12 cellular contexts compared by ENCODE assay signal in genomic region chr14:22587677-22588418, GRCh38. TPM values are rescaled to one million over a fixed set of nuclear protein-coding genes. Genes with fewer than 3 reads are reported as not detected.
DNase-seq lines count a peak whose midpoint lies in the region; ATAC-seq and TF ChIP-seq lines count a peak whose summit lies in the region.
"Not testable (repeated sequence)": the region's sequence is repeated elsewhere in the genome, so short reads cannot be mapped to it uniquely, and the experiment has no call there.
"Had no signal": no experiment of that assay in that cellular context is flagged by ENCODE, and none has a peak within 500 bp of the region (broad histone marks: within the 10 kb centered on the region; RNA-seq: fewer than 3 reads in every experiment).

No MANE protein-coding gene starts in this region.

- not testable (repeated sequence) for H3K9me2 ChIP-seq in GM23338 (ENCODE audit: insufficient read depth); OCI-LY7 (ENCODE audit: insufficient read depth, low read length)

- H3K27ac ChIP-seq in GM23338 (ENCODE audit: low read depth); OCI-LY7 (ENCODE audit: low read depth, low read length, poor library complexity, severe bottlenecking); muscle layer of colon (ENCODE audit: low read depth, low read length): not testable (repeated sequence)
- peak overlapping the region in 14 of 21 experiments; percentile 18 to 94 (median 87) for H3K27ac ChIP-seq in skin epidermis

- H3K9me3 Mint-ChIP-seq in GM23338; activated CD8-positive, alpha-beta memory T cell treated with anti-CD3 and anti-CD28 coated beads, Interleukin-2, amount 10 ng/mL, durations not matched to agents 7 days and 5 days (ENCODE audit: low read depth); chondrocyte (ENCODE audit: low read depth); glutamatergic neuron (ENCODE audit: unreplicated experiment): not testable (repeated sequence)

- POLR2A ChIA-PET in AG04449 (lab: Yijun Ruan, JAX): not testable (repeated sequence)
- POLR2A ChIA-PET in OCI-LY7 (lab: Charles Lee): interaction anchor here (0.6 to 4.2 kb wide), 5 partner anchors 9 to 282 kb away, joined by 3 to 47 read pairs (median 3); partner anchors contain the start of genes ABHD4 and OXA1L

- not testable (repeated sequence) for H4K20me1 ChIP-seq in GM23338 (replicated peaks; ENCODE audit: insufficient read depth); OCI-LY7 (ENCODE audit: insufficient read depth, low read length)

- not testable (repeated sequence) for DNase-seq in AG04449 (ENCODE audit: low read depth, low spot score); GM23338 (ENCODE audit: low spot score); OCI-LY7 (ENCODE audit: low spot score); activated CD8-positive, alpha-beta memory T cell treated with anti-CD3 and anti-CD28 coated beads, Interleukin-2, amount 10 ng/mL, durations not matched to agents 7 days and 5 days; chondrocyte (ENCODE audit: low spot score); glutamatergic neuron

- peaks cover 13% of the 10 kb centered on the region for H3K27me3 Mint-ChIP-seq in GM23338 (ENCODE audit: insufficient read depth, low read depth, poor library complexity)
- H3K27me3 Mint-ChIP-seq in activated CD8-positive, alpha-beta memory T cell treated with anti-CD3 and anti-CD28 coated beads, Interleukin-2, amount 10 ng/mL, durations not matched to agents 7 days and 5 days; chondrocyte (ENCODE audit: low read depth); glutamatergic neuron (ENCODE audit: unreplicated experiment): not testable (repeated sequence)

- not testable (repeated sequence) for BruUV-seq in OCI-LY7 (replicated peaks; lab: Mats Ljungman, UMichigan)

- H3K4me1 ChIP-seq in GM23338 (ENCODE audit: insufficient read depth): not testable (repeated sequence)
- peaks cover 65% of the 10 kb centered on the region for H3K4me1 ChIP-seq in OCI-LY7 (ENCODE audit: insufficient read depth, low read length, poor library complexity, severe bottlenecking)
- H3K4me1 ChIP-seq in muscle layer of colon (ENCODE audit: insufficient read depth, low read length): peaks cover 31% of the 10 kb centered on the region

- peak overlapping the region; percentile 73 for H3K9ac ChIP-seq in muscle layer of colon (ENCODE audit: low read length)

- H2AFZ ChIP-seq in GM23338; OCI-LY7 (ENCODE audit: low read length): not testable (repeated sequence)

- not testable (repeated sequence) for ATAC-seq in GM23338; activated CD8-positive, alpha-beta memory T cell treated with anti-CD3 and anti-CD28 coated beads, Interleukin-2, amount 10 ng/mL, durations not matched to agents 7 days and 5 days

- not testable (repeated sequence) for H3F3A ChIP-seq in GM23338 (replicated peaks; ENCODE audit: low read depth)

- not testable (repeated sequence) for TF ChIP-seq CTCF in AG04449 (IDR thresholded peaks at IDR 0.05; ENCODE audit: insufficient read depth, low read length, missing control alignments); GM23338 (conservative IDR thresholded peaks at IDR 0.05; ENCODE audit: low read depth in 2 of 2); OCI-LY7 (conservative IDR thresholded peaks at IDR 0.05; ENCODE audit: low read length); chondrocyte (IDR thresholded peaks at IDR 0.05); glutamatergic neuron (IDR thresholded peaks at IDR 0.05; ENCODE audit: partially characterized antibody, unreplicated experiment)

- H3K36me3 ChIP-seq in GM23338 (ENCODE audit: insufficient read depth); muscle layer of colon (ENCODE audit: insufficient read depth, low read length): not testable (repeated sequence)
- peaks cover 40% of the 10 kb centered on the region; the same call in 1 of the 2 replicates for H3K36me3 ChIP-seq in OCI-LY7 (ENCODE audit: insufficient read depth, low read length)

- intact Hi-C loops in OCI-LY7 (cut with micrococcal nuclease; ENCODE audit: unreplicated experiment): loop anchor here (5.0 kb wide), 1 partner anchor 264 kb away; no protein-coding TSS in a partner anchor

- not testable (repeated sequence) for H3K36me3 Mint-ChIP-seq in GM23338 (ENCODE audit: low read depth); chondrocyte (ENCODE audit: low read depth); glutamatergic neuron (ENCODE audit: unreplicated experiment)
- H3K36me3 Mint-ChIP-seq in activated CD8-positive, alpha-beta memory T cell treated with anti-CD3 and anti-CD28 coated beads, Interleukin-2, amount 10 ng/mL, durations not matched to agents 7 days and 5 days: peaks cover 18% of the 10 kb centered on the region

- H3K27me3 ChIP-seq in GM23338 (ENCODE audit: insufficient read depth); muscle layer of colon (ENCODE audit: control insufficient read depth in 1 of 2, insufficient read depth in 2 of 2, low read length in 2 of 2): not testable (repeated sequence)

- H3K9me3 ChIP-seq in OCI-LY7 (ENCODE audit: low read length); muscle layer of colon (ENCODE audit: low read length): not testable (repeated sequence)

- peak overlapping the region; percentile 84 for H3K4me2 ChIP-seq in GM23338
- H3K4me2 ChIP-seq in OCI-LY7 (ENCODE audit: low read length): peak overlapping the region; percentile 94

- H3K27ac Mint-ChIP-seq in GM23338: 0 out of 2 replicates have a peak overlapping the region, but pooled peaks have one; percentile 26
- peak overlapping the region; percentile 100 for H3K27ac Mint-ChIP-seq in activated CD8-positive, alpha-beta memory T cell treated with anti-CD3 and anti-CD28 coated beads, Interleukin-2, amount 10 ng/mL, durations not matched to agents 7 days and 5 days
- H3K27ac Mint-ChIP-seq in chondrocyte (ENCODE audit: unreplicated experiment): peak overlapping the region; percentile 98
- not testable (repeated sequence) for H3K27ac Mint-ChIP-seq in glutamatergic neuron (ENCODE audit: unreplicated experiment)

- CTCF ChIA-PET in AG04449 (lab: Yijun Ruan, JAX): interaction anchor here (0.9 to 13.5 kb wide), 9 partner anchors 11 to 284 kb away, joined by 3 to 141 read pairs (median 17); partner anchors contain the start of gene ABHD4
- CTCF ChIA-PET in OCI-LY7 (lab: Charles Lee; ENCODE audit: unreplicated experiment): not testable (repeated sequence)
- CTCF ChIA-PET in activated CD8-positive, alpha-beta memory T cell treated with anti-CD3 and anti-CD28 coated beads, Interleukin-2, amount 10 ng/mL, durations not matched to agents 7 days and 5 days (lab: Charles Lee): interaction anchor here (0.6 to 14.7 kb wide), 9 partner anchors 11 to 399 kb away, joined by 3 to 172 read pairs (median 8); no protein-coding TSS in a partner anchor

- peaks cover 60% of the 10 kb centered on the region for H3K79me2 ChIP-seq in GM23338 (replicated peaks; ENCODE audit: insufficient read depth)
- peaks cover 54% of the 10 kb centered on the region for H3K79me2 ChIP-seq in OCI-LY7 (ENCODE audit: insufficient read depth, low read depth, low read length)

- peak overlapping the region; percentile 100 for H3K4me3 Mint-ChIP-seq in GM23338
- H3K4me3 Mint-ChIP-seq in activated CD8-positive, alpha-beta memory T cell treated with anti-CD3 and anti-CD28 coated beads, Interleukin-2, amount 10 ng/mL, durations not matched to agents 7 days and 5 days: peak overlapping the region; percentile 86
- peak overlapping the region; percentile 81 for H3K4me3 Mint-ChIP-seq in chondrocyte (ENCODE audit: unreplicated experiment)
- H3K4me3 Mint-ChIP-seq in glutamatergic neuron (ENCODE audit: unreplicated experiment): peak overlapping the region; percentile 94

- H3K4me1 Mint-ChIP-seq in GM23338 (peaks cover 21% of the 10 kb centered on the region), chondrocyte (ENCODE audit: low read depth) (peaks cover 61% of the 10 kb centered on the region)
- H3K4me1 Mint-ChIP-seq in activated CD8-positive, alpha-beta memory T cell treated with anti-CD3 and anti-CD28 coated beads, Interleukin-2, amount 10 ng/mL, durations not matched to agents 7 days and 5 days: peaks cover 71% of the 10 kb centered on the region
- H3K4me1 Mint-ChIP-seq in glutamatergic neuron (ENCODE audit: low read depth, unreplicated experiment): not testable (repeated sequence)

- H3K4me3 ChIP-seq in AG04449 (ENCODE audit: low read depth, low read length) (peak overlapping the region; percentile 89), GM23338 (peak overlapping the region; percentile 75), OCI-LY7 (ENCODE audit: low read depth, low read length, poor library complexity, severe bottlenecking) (peak overlapping the region; percentile 91), muscle layer of colon (ENCODE audit: low read depth in 1 of 2, low read length in 2 of 2) (peak overlapping the region; percentile 63 to 78), skin epidermis (peak overlapping the region in 6 of 7 experiments; percentile 46 to 87 (median 60))

RNA-seq across cellular contexts. Expression of gene DAD1, which starts 1.2 kb away (rescaled TPM):
- total RNA-seq in GM23338 (2014; rRNA removed; shearing (Covaris generic)): 180 and 213 TPM in 2 replicates
- 236 and 252 TPM in 2 replicates for polyA plus RNA-seq in GM23338 (2016; fragmentation: Nextera tagmentation; extraction: Ambion mirVana)
- 88.6 and 154 TPM in 2 replicates for total RNA-seq in OCI-LY7 (2014; rRNA removed; shearing (Covaris generic))
- total RNA-seq in OCI-LY7 (2022): 115 and 117 TPM in 2 replicates
- 100 to 1,000 TPM; 115 to 185 TPM for total RNA-seq in activated CD8-positive, alpha-beta memory T cell treated with anti-CD3 and anti-CD28 coated beads, Interleukin-2, amount 10 ng/mL, durations not matched to agents 7 days and 5 days
- 248 to 266 TPM (median 253 TPM) in 3 replicates for total RNA-seq in chondrocyte
- 122 TPM for total RNA-seq in glutamatergic neuron (ENCODE audit: unreplicated experiment)

RNA-seq across cellular contexts. Expression of gene ABHD4, which starts 10.3 kb away (rescaled TPM):
- 38.8 and 40.0 TPM in 2 replicates for total RNA-seq in GM23338 (2014; rRNA removed; shearing (Covaris generic))
- polyA plus RNA-seq in GM23338 (2016; fragmentation: Nextera tagmentation; extraction: Ambion mirVana): 39.1 and 40.6 TPM in 2 replicates
- 5.6 and 6.6 TPM in 2 replicates for total RNA-seq in OCI-LY7 (2014; rRNA removed; shearing (Covaris generic))
- 15.1 and 15.6 TPM in 2 replicates for total RNA-seq in OCI-LY7 (2022)
- total RNA-seq in activated CD8-positive, alpha-beta memory T cell treated with anti-CD3 and anti-CD28 coated beads, Interleukin-2, amount 10 ng/mL, durations not matched to agents 7 days and 5 days: 10 to 100 TPM; 11.8 to 13.8 TPM
- 52.1 to 89.9 TPM (median 88.0 TPM) in 3 replicates for total RNA-seq in chondrocyte
- 8.1 TPM for total RNA-seq in glutamatergic neuron (ENCODE audit: unreplicated experiment)

RNA-seq across cellular contexts. Expression of gene OR6J1, which starts 56.3 kb away (rescaled TPM):
- total RNA-seq in GM23338 (2014; rRNA removed; shearing (Covaris generic)): not detected in 2 replicates
- polyA plus RNA-seq in GM23338 (2016; fragmentation: Nextera tagmentation; extraction: Ambion mirVana): not detected in 2 replicates
- not detected in 2 replicates for total RNA-seq in OCI-LY7 (2014; rRNA removed; shearing (Covaris generic))
- total RNA-seq in OCI-LY7 (2022): not detected in 2 replicates
- total RNA-seq in activated CD8-positive, alpha-beta memory T cell treated with anti-CD3 and anti-CD28 coated beads, Interleukin-2, amount 10 ng/mL, durations not matched to agents 7 days and 5 days: not detected
- total RNA-seq in chondrocyte: not detected in 3 replicates
- not detected for total RNA-seq in glutamatergic neuron (ENCODE audit: unreplicated experiment)
- total RNA-seq: glomerular endothelial cell, mucosa of descending colon, SK-MEL-5, ureter had no signal
